ENCODE assay signal across 8 cellular contexts in genomic region chr1:204258213-204259115, GRCh38. TPM values are rescaled to one million over a fixed set of nuclear protein-coding genes. Genes with fewer than 3 reads are reported as not detected.
DNase-seq lines count a peak whose midpoint lies in the region; ATAC-seq and TF ChIP-seq lines count a peak whose summit lies in the region.

No MANE protein-coding gene starts in this region.

- H3K36me3 ChIP-seq in SJCRH30 = no peaks in the 10 kb centered on the region

- H3K4me3 Mint-ChIP-seq in stimulated activated naive CD8-positive, alpha-beta T cell treated with anti-CD3 and anti-CD28 coated beads, Interleukin-15, amount 100 ng/mL, for 72 hours = no peak overlapping the region

- H3K4me1 Mint-ChIP-seq in stimulated activated naive CD8-positive, alpha-beta T cell treated with anti-CD3 and anti-CD28 coated beads, Interleukin-15, amount 100 ng/mL, for 72 hours = no peaks in the 10 kb centered on the region

- peak; percentile 46 for ATAC-seq in stimulated activated naive CD8-positive, alpha-beta T cell treated with anti-CD3 and anti-CD28 coated beads, Interleukin-15, amount 100 ng/mL, for 72 hours
- ATAC-seq in GM21515 (IDR thresholded peaks at IDR 0.05; ENCODE audit: unreplicated experiment) = no peak

- H3K27ac ChIP-seq in SJCRH30 = no peak overlapping the region

- peaks cover 30% of the 10 kb centered on the region for H3K4me1 ChIP-seq in SJCRH30

- H3K4me3 ChIP-seq in SJCRH30 (no peak overlapping the region), cardiac fibroblast (replicated peaks in 1 of 2; ENCODE audit: low read depth in 2 of 2, low read length in 2 of 2) (no peak overlapping the region)

- no peaks in the 10 kb centered on the region for H3K27me3 Mint-ChIP-seq in stimulated activated naive CD8-positive, alpha-beta T cell treated with anti-CD3 and anti-CD28 coated beads, Interleukin-15, amount 100 ng/mL, for 72 hours

- H3K27me3 ChIP-seq in SJCRH30 = no peaks in the 10 kb centered on the region

- H3K9me3 ChIP-seq in SJCRH30 (replicated peaks) = no peaks in the 10 kb centered on the region

- H3K9me3 Mint-ChIP-seq in stimulated activated naive CD8-positive, alpha-beta T cell treated with anti-CD3 and anti-CD28 coated beads, Interleukin-15, amount 100 ng/mL, for 72 hours = no peaks in the 10 kb centered on the region

- H3K27ac Mint-ChIP-seq in stimulated activated naive CD8-positive, alpha-beta T cell treated with anti-CD3 and anti-CD28 coated beads, Interleukin-15, amount 100 ng/mL, for 72 hours = peak overlapping the region in 1 of 2 donors; percentile 61

- peak; percentile 83 for DNase-seq in DMS53 (lab: John Stamatoyannopoulos, UW)
- peak; percentile 81 for DNase-seq in HuH-7 (ENCODE audit: low spot score)
- DNase-seq in SJCRH30 = peak; percentile 70 to 83
- DNase-seq in cardiac fibroblast (ENCODE audit: low read depth in 2 of 2) = peak; percentile 54 to 64
- peak; percentile 63 for DNase-seq in kidney tubule cell (ENCODE audit: low spot score)
- peak; percentile 8 to 23 for DNase-seq in stimulated activated naive CD8-positive, alpha-beta T cell treated with anti-CD3 and anti-CD28 coated beads, Interleukin-15, amount 100 ng/mL, for 72 hours
- no peak for DNase-seq in NCI-H2171 treated with DMSO at 0.1 percent for 48 hours (lab: John Stamatoyannopoulos, UW)

- peak; percentile 90 for TF ChIP-seq CTCF in cardiac fibroblast (IDR thresholded peaks at IDR 0.05; ENCODE audit: low read depth, low read length)

RNA-seq across cellular contexts. Expression of gene GOLT1A, which starts 44.7 kb away (rescaled TPM):
- not detected in 2 replicates for total RNA-seq in SJCRH30 (2014; rRNA removed; shearing (Covaris generic))
